9 cellular contexts compared by ENCODE assay signal in the genomic region with DNA sequence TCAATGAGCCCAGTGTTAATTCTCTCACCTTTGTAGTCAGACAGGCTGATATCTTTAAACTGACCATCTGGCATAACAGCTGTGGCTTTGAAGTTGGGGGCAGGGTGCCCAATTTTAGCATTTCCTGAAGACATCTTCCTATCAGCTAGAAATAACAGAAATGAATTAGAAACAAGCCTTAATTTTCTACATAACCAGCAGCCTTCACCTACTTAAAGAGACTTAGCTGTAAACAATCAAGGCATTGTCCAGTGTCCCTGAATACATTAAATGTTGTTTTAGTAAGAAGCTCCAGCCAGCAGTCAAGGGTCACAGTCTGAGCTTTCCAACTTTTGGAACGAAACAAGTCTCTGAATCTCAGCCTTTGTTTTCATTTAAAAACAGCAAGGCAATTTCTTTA. TPM values are rescaled to one million over a fixed set of nuclear protein-coding genes. Genes with fewer than 3 reads are reported as not detected.
DNase-seq lines count a peak whose midpoint lies in the region; ATAC-seq and TF ChIP-seq lines count a peak whose summit lies in the region.
"Had no signal": no experiment of that assay in that cellular context is flagged by ENCODE, and none has a peak within 500 bp of the region (broad histone marks: within the 10 kb centered on the region; RNA-seq: fewer than 3 reads in every experiment).

No MANE protein-coding gene starts in this region.

- peaks cover 41% of the 10 kb centered on the region for H3K4me1 Mint-ChIP-seq in Caco-2 (ENCODE audit: low read depth, unreplicated experiment)
- peaks cover 39% of the 10 kb centered on the region for H3K4me1 Mint-ChIP-seq in central memory CD8-positive, alpha-beta T cell
- peaks cover 29 to 41% of the 10 kb centered on the region in 2 donors for H3K4me1 Mint-ChIP-seq in natural killer cell

- CTCF ChIA-PET in Caco-2 (lab: Charles Lee), result interaction anchor here (0.7 kb wide), 1 partner anchor 21 kb away, joined by 6 read pairs; no protein-coding TSS in a partner anchor

- H3K4me3 Mint-ChIP-seq in Caco-2 (ENCODE audit: unreplicated experiment) (peak overlapping the region; percentile 82), natural killer cell (peak overlapping the region; percentile 40)
- H3K4me3 Mint-ChIP-seq in central memory CD8-positive, alpha-beta T cell, result peak overlapping the region; percentile 95

- DNase-seq in Caco-2 (no peak), NCI-H2171 (lab: John Stamatoyannopoulos, UW) (peak; percentile 55), natural killer cell (no peak), HK-2 (ENCODE audit: unreplicated experiment) (no peak), NCI-H1092 treated with DMSO at 0.1 percent for 48 hours (lab: John Stamatoyannopoulos, UW) (no peak), stomach (no peak)
- DNase-seq in central memory CD8-positive, alpha-beta T cell (ENCODE audit: low spot score in 2 of 2), result no peak
- no peak for DNase-seq in central memory CD4-positive, alpha-beta T cell

- TF ChIP-seq POLR2A in stomach (IDR thresholded peaks at IDR 0.05), result no peak

- 0 to 12% (median 5%) methylated on average over 1 of the region's 1 CpG for WGBS in stomach, 5 donors

- H3K27ac Mint-ChIP-seq in Caco-2 (ENCODE audit: unreplicated experiment) (no peak overlapping the region), natural killer cell (no peak overlapping the region)
- no peak overlapping the region for H3K27ac Mint-ChIP-seq in central memory CD8-positive, alpha-beta T cell (ENCODE audit: low read depth)

- no peaks in the 10 kb centered on the region; the same call in 1 of the 2 replicates for H3K36me3 ChIP-seq in Caco-2 (ENCODE audit: control insufficient read depth, insufficient read depth, low read length)
- peaks cover 35 to 48% (median 44%) of the 10 kb centered on the region in 4 donors for H3K36me3 ChIP-seq in stomach
- H3K36me3 ChIP-seq: neutrophil had no signal

- H3K27me3 Mint-ChIP-seq in Caco-2 (ENCODE audit: insufficient read depth, unreplicated experiment) (no peaks in the 10 kb centered on the region), natural killer cell (ENCODE audit: low read depth in 2 of 2) (no peaks in the 10 kb centered on the region)
- no peaks in the 10 kb centered on the region for H3K27me3 Mint-ChIP-seq in central memory CD8-positive, alpha-beta T cell

- POLR2A ChIA-PET in Caco-2 (lab: Charles Lee), result no interaction called here

- H3K4me3 ChIP-seq in Caco-2 (ENCODE audit: low read depth, low read length), result no peak overlapping the region
- H3K4me3 ChIP-seq in stomach, result peak overlapping the region in 2 of 4 donors; percentile 92 to 96

- H3K27me3 ChIP-seq in Caco-2 (replicated peaks; ENCODE audit: control insufficient read depth, insufficient read depth, low read length) (no peaks in the 10 kb centered on the region), stomach (no peaks in the 10 kb centered on the region)

- peak overlapping the region in 2 of 5 donors; percentile 9 to 32 for H3K27ac ChIP-seq in stomach
- H3K27ac ChIP-seq: neutrophil had no signal

- H3K9me3 Mint-ChIP-seq in Caco-2 (ENCODE audit: unreplicated experiment) (no peaks in the 10 kb centered on the region), natural killer cell (no peaks in the 10 kb centered on the region)
- no peaks in the 10 kb centered on the region for H3K9me3 Mint-ChIP-seq in central memory CD8-positive, alpha-beta T cell

- H3K4me1 ChIP-seq in Caco-2, result peaks cover 56% of the 10 kb centered on the region
- peaks cover 16 to 54% (median 36%) of the 10 kb centered on the region in 4 donors for H3K4me1 ChIP-seq in stomach

- TSS peak; percentile 9 for BruUV-seq in Caco-2 (replicated peaks; lab: Mats Ljungman, UMichigan)

- intact Hi-C loops in Caco-2 (cut with micrococcal nuclease; ENCODE audit: unreplicated experiment) (no loop called here), natural killer cell (cut with micrococcal nuclease) (no loop called here), stomach (cut with DNase I; ENCODE audit: low total_unique reads) (loop anchor here (5.0 kb wide), 1 partner anchor 48 kb away; no protein-coding TSS in a partner anchor)

- ATAC-seq in central memory CD8-positive, alpha-beta T cell (replicated peaks; ENCODE audit: extremely low read depth, poor library complexity, severe bottlenecking), result no peak
- ATAC-seq in natural killer cell, result no peak

- peaks cover 92% of the 10 kb centered on the region for H3K36me3 Mint-ChIP-seq in Caco-2 (ENCODE audit: insufficient read depth, unreplicated experiment)
- peaks cover 55% of the 10 kb centered on the region for H3K36me3 Mint-ChIP-seq in central memory CD8-positive, alpha-beta T cell (ENCODE audit: insufficient read depth)
- peaks cover 18% of the 10 kb centered on the region for H3K36me3 Mint-ChIP-seq in natural killer cell

- H3K9me3 ChIP-seq in Caco-2 (no peaks in the 10 kb centered on the region; the same call in 1 of the 2 replicates), stomach (no peaks in the 10 kb centered on the region)
- H3K9me3 ChIP-seq: neutrophil had no signal

- no peak for TF ChIP-seq EP300 in stomach (IDR thresholded peaks at IDR 0.05)

- TF ChIP-seq CTCF in Caco-2 (IDR thresholded peaks at IDR 0.05; ENCODE audit: insufficient read depth in 1 of 2, low read depth in 1 of 2, low read length in 1 of 2, severe bottlenecking in 1 of 2, unreplicated experiment in 1 of 2) (no peak), natural killer cell (IDR thresholded peaks at IDR 0.05) (no peak), stomach (IDR thresholded peaks at IDR 0.05) (no peak)

RNA-seq across cellular contexts. Expression of gene PRDX1, which starts 2.8 kb away (rescaled TPM):
- total RNA-seq in Caco-2 (2022) (637 and 684 TPM in 2 replicates), natural killer cell (10 to 100 TPM; 24.8 to 39.1 (median 30.6) TPM), stomach (100 to 1,000 TPM in 4 of 5 donors, 10 to 100 TPM in 1; 77.6 to 447 (median 187) TPM)
- polyA plus RNA-seq in stomach, result 100 to 1,000 TPM; 570 to 892 (median 660) TPM

RNA-seq across cellular contexts. Expression of gene MMACHC, which starts 18.8 kb away (rescaled TPM):
- total RNA-seq in Caco-2 (2022), result 5.0 and 6.7 TPM in 2 replicates
- 1 to 10 TPM in 1 of 3 donors, under 1 TPM in 2; 0.73 to 1.5 (median 0.88) TPM for total RNA-seq in natural killer cell
- total RNA-seq in stomach, result 10 to 100 TPM in 1 of 5 donors, 1 to 10 TPM in 2, under 1 TPM in 2; 0.58 to 20.6 (median 1.6) TPM
- 1 to 10 TPM; 1.7 to 2.3 (median 1.7) TPM for polyA plus RNA-seq in stomach

RNA-seq across cellular contexts. Expression of gene CCDC163, which starts 19.0 kb away (rescaled TPM):
- total RNA-seq in Caco-2 (2022) (2.8 and 3.0 TPM in 2 replicates), natural killer cell (1 to 10 TPM; 3.0 to 6.9 (median 5.8) TPM), stomach (1 to 10 TPM in 1 of 5 donors, under 1 TPM in 1, not detected in 3; 0.18 to 2.7 TPM)
- polyA plus RNA-seq in stomach, result 1 to 10 TPM; 1.2 to 2.6 (median 1.8) TPM

RNA-seq across cellular contexts. Expression of gene TESK2, which starts 27.9 kb away (rescaled TPM):
- total RNA-seq in Caco-2 (2022) (11.9 and 14.7 TPM in 2 replicates), natural killer cell (1 to 10 TPM; 5.1 to 7.4 (median 6.0) TPM), stomach (10 to 100 TPM in 1 of 5 donors, 1 to 10 TPM in 3, not detected in 1; 2.8 to 11.2 (median 7.4) TPM)
- 1 to 10 TPM; 3.5 to 4.0 (median 3.8) TPM for polyA plus RNA-seq in stomach

RNA-seq across cellular contexts. Expression of gene AKR1A1, which starts 31.7 kb away (rescaled TPM):
- total RNA-seq in Caco-2 (2022) (119 and 129 TPM in 2 replicates), natural killer cell (10 to 100 TPM; 45.7 to 54.2 (median 53.9) TPM), stomach (100 to 1,000 TPM in 4 of 5 donors, 10 to 100 TPM in 1; 10.5 to 203 (median 141) TPM)
- polyA plus RNA-seq in stomach, result 100 to 1,000 TPM; 192 to 246 (median 212) TPM

Comparison
In these comparisons a context has a peak if more than half of its experiments do, and no peak if none do; other contexts are left out.
1. H3K4me3 Mint-ChIP-seq: peak in every context shown above with its lines; median percentile 95 in central memory CD8-positive, alpha-beta T cell; 82 in Caco-2; 40 in natural killer cell.